12 cellular contexts compared by ENCODE assay signal in the genomic region with DNA sequence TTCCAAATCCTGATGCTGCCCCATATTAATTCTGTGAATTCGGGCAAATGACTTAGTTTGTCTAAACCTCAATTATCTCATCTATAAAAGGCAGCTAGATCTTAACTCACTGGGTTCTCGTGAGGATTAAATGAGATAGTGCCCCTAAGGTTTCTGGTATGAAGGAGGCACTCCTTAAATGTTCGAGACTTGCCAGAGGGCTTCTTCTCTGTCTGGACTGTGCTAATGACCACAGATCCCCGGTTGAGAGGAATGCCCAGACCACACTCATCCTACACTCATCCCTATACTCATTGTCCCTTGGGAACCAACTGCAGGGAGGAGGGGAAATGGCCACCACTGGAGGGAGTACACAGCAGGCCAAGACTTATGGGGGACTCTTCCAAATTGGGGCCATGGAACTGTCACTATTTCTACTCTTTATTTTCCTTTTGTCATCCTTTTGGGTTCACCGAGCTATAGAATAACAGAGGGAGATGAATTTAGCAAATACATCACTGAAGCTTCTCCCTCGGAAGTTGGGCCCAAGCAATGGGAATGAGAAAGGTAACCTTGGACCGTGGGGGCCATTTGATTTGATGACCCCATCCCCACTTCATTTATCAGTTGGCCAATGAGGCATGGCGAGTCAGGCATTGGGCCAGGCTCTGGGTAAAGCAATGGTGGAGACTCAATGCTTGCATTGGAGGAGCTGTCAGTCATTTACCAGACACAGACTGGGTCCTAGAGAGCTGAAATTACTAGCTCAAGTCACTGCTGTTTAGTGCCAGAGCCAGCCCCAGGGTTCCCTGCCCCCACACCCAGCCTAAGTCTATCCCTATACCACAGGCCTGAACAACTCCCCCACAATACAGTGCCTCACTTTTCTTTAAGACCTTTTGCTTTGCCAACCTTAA. TPM values are rescaled to one million over a fixed set of nuclear protein-coding genes. Genes with fewer than 3 reads are reported as not detected.
DNase-seq lines count a peak whose midpoint lies in the region; ATAC-seq and TF ChIP-seq lines count a peak whose summit lies in the region.
"Had no signal": no experiment of that assay in that cellular context is flagged by ENCODE, and none has a peak within 500 bp of the region (broad histone marks: within the 10 kb centered on the region; RNA-seq: fewer than 3 reads in every experiment).

No MANE protein-coding gene starts in this region.

- no peak overlapping the region for H2BK12ac ChIP-seq in mesenchymal stem cell (ENCODE audit: low read length in 2 of 2)

- H2BK15ac ChIP-seq in mesenchymal stem cell (ENCODE audit: low read depth, poor library complexity, severe bottlenecking): no peak overlapping the region

- H3K4me3 Mint-ChIP-seq in activated naive CD8-positive, alpha-beta T cell: no peak overlapping the region
- H3K4me3 Mint-ChIP-seq: CD4-positive, alpha-beta T cell; naive thymus-derived CD8-positive, alpha-beta T cell had no signal

- ATAC-seq in HG03571 (IDR thresholded peaks at IDR 0.05; ENCODE audit: unreplicated experiment): no peak
- ATAC-seq in GM21723 (IDR thresholded peaks at IDR 0.05; ENCODE audit: unreplicated experiment): no peak
- ATAC-seq: naive thymus-derived CD8-positive, alpha-beta T cell; right cardiac atrium had no signal

- H3K23ac ChIP-seq in mesenchymal stem cell (ENCODE audit: low read length in 2 of 2): no peak overlapping the region

- no peaks in the 10 kb centered on the region for H3K27me3 ChIP-seq in mesenchymal stem cell (ENCODE audit: control insufficient read depth in 1 of 2, insufficient read depth in 1 of 2, low read length in 2 of 2)
- no peaks in the 10 kb centered on the region for H3K27me3 ChIP-seq in transverse colon
- H3K27me3 ChIP-seq in spleen (replicated peaks in 1 of 7): peaks cover 0 to 26% (median 15%) of the 10 kb centered on the region in 7 donors

- intact Hi-C loops in transverse colon (cut with DNase I; ENCODE audit: low total_unique reads) (loop anchor here (10.0 kb wide), 1 partner anchor 139 kb away; no protein-coding TSS in a partner anchor), spleen (cut with DNase I; ENCODE audit: low total_unique reads) (no loop called here)

- TF ChIP-seq EP300 in transverse colon (IDR thresholded peaks at IDR 0.05; ENCODE audit: low read depth): no peak

- peaks cover 28% of the 10 kb centered on the region for H3K79me1 ChIP-seq in mesenchymal stem cell (replicated peaks; ENCODE audit: low read length, poor library complexity, severe bottlenecking)

- H3K9me3 ChIP-seq in mesenchymal stem cell (ENCODE audit: control insufficient read depth, low read length) (no peaks in the 10 kb centered on the region), transverse colon (no peaks in the 10 kb centered on the region), spleen (no peaks in the 10 kb centered on the region)

- no peak overlapping the region for H4K91ac ChIP-seq in mesenchymal stem cell (ENCODE audit: low read length)

- in situ Hi-C loops in transverse colon (cut with MboI; ENCODE audit: low pct_ligation_motif_present in 1 of 4, low pct_unique_long_range_greater_than_20kb in 1 of 4, low sequenced_read_pairs in 3 of 4): no loop called here

- TF ChIP-seq POLR2A in transverse colon (IDR thresholded peaks at IDR 0.05): no peak
- no peak for TF ChIP-seq POLR2A in spleen (IDR thresholded peaks at IDR 0.05)

- POLR2A ChIA-PET in HEK293T (lab: Yijun Ruan, JAX): interaction anchor here (0.6 to 0.8 kb wide), 2 partner anchors 16 to 137 kb away, joined by 3 to 4 read pairs; no protein-coding TSS in a partner anchor

- H3K9ac ChIP-seq in mesenchymal stem cell (ENCODE audit: low read length): peak overlapping the region; percentile 6

- no peak overlapping the region for H2BK5ac ChIP-seq in mesenchymal stem cell (ENCODE audit: low read depth, low read length, poor library complexity, severe bottlenecking)

- peaks cover 11% of the 10 kb centered on the region for H3K27me3 Mint-ChIP-seq in activated naive CD8-positive, alpha-beta T cell

- H3K4ac ChIP-seq in mesenchymal stem cell (ENCODE audit: low read depth in 1 of 2, low read length in 2 of 2): no peak overlapping the region

- H3K14ac ChIP-seq in mesenchymal stem cell (ENCODE audit: low read length in 2 of 2): no peak overlapping the region

- no peak overlapping the region for H2AK5ac ChIP-seq in mesenchymal stem cell (ENCODE audit: low read length, severe bottlenecking)

- WGBS in mesenchymal stem cell: 86% methylated on average over 8 of the region's 8 CpGs
- WGBS in transverse colon (ENCODE audit: low coverage in 1 of 2), 2 donors: 95 to 100% methylated on average over 1 to 8 of the region's 8 CpGs
- 92 to 95% (median 93%) methylated on average over 8 of the region's 8 CpGs for WGBS in spleen, 5 donors

- H3K4me1 Mint-ChIP-seq in activated naive CD8-positive, alpha-beta T cell (ENCODE audit: low read depth): peaks cover 29% of the 10 kb centered on the region

- CTCF ChIA-PET in HEK293T (lab: Yijun Ruan, JAX): interaction anchor here (0.5 to 1.3 kb wide), 3 partner anchors 17 to 135 kb away, joined by 3 to 4 read pairs (median 3); no protein-coding TSS in a partner anchor

- no peak overlapping the region for H3K4me3 ChIP-seq in mesenchymal stem cell (ENCODE audit: insufficient read depth in 1 of 2, low read depth in 1 of 2, low read length in 2 of 2)
- H3K4me3 ChIP-seq in transverse colon: no peak overlapping the region
- no peak overlapping the region for H3K4me3 ChIP-seq in spleen

- no peak overlapping the region for H3K27ac ChIP-seq in mesenchymal stem cell (ENCODE audit: low read length, poor library complexity, severe bottlenecking)
- no peak overlapping the region for H3K27ac ChIP-seq in transverse colon
- no peak overlapping the region for H3K27ac ChIP-seq in spleen

- no peak overlapping the region for H3K18ac ChIP-seq in mesenchymal stem cell (ENCODE audit: low read depth in 1 of 2, low read length in 2 of 2)

- DNase-seq in ELF-1 (ENCODE audit: low read depth, low spot score) (peak; percentile 70), HEK293T (ENCODE audit: extremely low spot score) (no peak), mesenchymal stem cell (peak; percentile 69), transverse colon (no peak), spleen (no peak)
- DNase-seq: CD4-positive, alpha-beta T cell; naive thymus-derived CD8-positive, alpha-beta T cell; NCI-H345; right cardiac atrium had no signal

- H3K36me3 Mint-ChIP-seq in activated naive CD8-positive, alpha-beta T cell: peaks cover 26% of the 10 kb centered on the region

- peaks cover 21 to 35% of the 10 kb centered on the region in 2 experiments for H3K36me3 ChIP-seq in mesenchymal stem cell (ENCODE audit: control insufficient read depth in 1 of 2, insufficient read depth in 2 of 2, low read depth in 1 of 2, low read length in 2 of 2)
- H3K36me3 ChIP-seq in transverse colon: peaks cover 0 to 12% (median 5%) of the 10 kb centered on the region in 4 donors
- H3K36me3 ChIP-seq in spleen: peaks cover 0 to 39% (median 7%) of the 10 kb centered on the region in 6 donors

- H3K27ac Mint-ChIP-seq in activated naive CD8-positive, alpha-beta T cell: peak overlapping the region; percentile 13
- H3K27ac Mint-ChIP-seq: CD4-positive, alpha-beta T cell had no signal

- H3K4me1 ChIP-seq in mesenchymal stem cell (ENCODE audit: control insufficient read depth, insufficient read depth, low read depth, low read length): peaks cover 8% of the 10 kb centered on the region
- peaks cover 0 to 13% (median 11%) of the 10 kb centered on the region in 4 donors for H3K4me1 ChIP-seq in transverse colon
- H3K4me1 ChIP-seq in spleen: peaks cover 4 to 29% (median 13%) of the 10 kb centered on the region in 6 donors

- H2AFZ ChIP-seq in mesenchymal stem cell (ENCODE audit: low read depth, low read length): no peak overlapping the region

- H3K9me3 Mint-ChIP-seq in activated naive CD8-positive, alpha-beta T cell (ENCODE audit: low read depth): no peaks in the 10 kb centered on the region
- H3K9me3 Mint-ChIP-seq: CD4-positive, alpha-beta T cell; naive thymus-derived CD8-positive, alpha-beta T cell had no signal

- no peak overlapping the region for H4K8ac ChIP-seq in mesenchymal stem cell (ENCODE audit: low read length)

- H3K4me2 ChIP-seq in mesenchymal stem cell (ENCODE audit: low read length, poor library complexity, severe bottlenecking): no peak overlapping the region

- TF ChIP-seq CTCF in transverse colon (IDR thresholded peaks at IDR 0.05) (no peak), spleen (IDR thresholded peaks at IDR 0.05 in 8 of 11, conservative IDR thresholded peaks at IDR 0.05 in 3 of 11) (no peak)

- no peak overlapping the region for H2BK120ac ChIP-seq in mesenchymal stem cell (ENCODE audit: low read depth, low read length)

TF ChIP-seq in HEK293T, 16 proteins besides CTCF, POLR2A, EP300 and RAD21:
- TF ChIP-seq, protein P1, sequence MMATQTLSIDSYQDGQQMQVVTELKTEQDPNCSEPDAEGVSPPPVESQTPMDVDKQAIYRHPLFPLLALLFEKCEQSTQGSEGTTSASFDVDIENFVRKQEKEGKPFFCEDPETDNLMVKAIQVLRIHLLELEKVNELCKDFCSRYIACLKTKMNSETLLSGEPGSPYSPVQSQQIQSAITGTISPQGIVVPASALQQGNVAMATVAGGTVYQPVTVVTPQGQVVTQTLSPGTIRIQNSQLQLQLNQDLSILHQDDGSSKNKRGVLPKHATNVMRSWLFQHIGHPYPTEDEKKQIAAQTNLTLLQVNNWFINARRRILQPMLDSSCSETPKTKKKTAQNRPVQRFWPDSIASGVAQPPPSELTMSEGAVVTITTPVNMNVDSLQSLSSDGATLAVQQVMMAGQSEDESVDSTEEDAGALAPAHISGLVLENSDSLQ (IDR thresholded peaks at IDR 0.05): peak; percentile 40; the same call in 1 of the 2 replicates
- TF ChIP-seq CTBP1 (IDR thresholded peaks at IDR 0.05; ENCODE audit: borderline replicate concordance): no peak
- TF ChIP-seq SUZ12 (IDR thresholded peaks at IDR 0.05): no peak
- TF ChIP-seq LEF1 (IDR thresholded peaks at IDR 0.05; ENCODE audit: borderline replicate concordance): no peak
- TF ChIP-seq L3MBTL2 (conservative IDR thresholded peaks at IDR 0.05): no peak
- no peak for TF ChIP-seq FOXK2 (IDR thresholded peaks at IDR 0.05)
- TF ChIP-seq ARNT (IDR thresholded peaks at IDR 0.05): no peak
- TF ChIP-seq FOXA1 (IDR thresholded peaks at IDR 0.05): no peak

RNA-seq across cellular contexts. Expression of gene ATF3, which starts 5.1 kb away (rescaled TPM):
- polyA plus RNA-seq in mesenchymal stem cell (2013, experiment 1 of 2): 11.5 TPM
- polyA plus RNA-seq in mesenchymal stem cell (2013, experiment 2 of 2): 9.7 TPM
- total RNA-seq in transverse colon: 10 to 100 TPM in 3 of 4 donors, 1 to 10 TPM in 1; 7.8 to 84.8 (median 46.1) TPM
- 10 to 100 TPM in 3 of 7 donors, 1 to 10 TPM in 4; 1.4 to 31.8 (median 8.3) TPM for total RNA-seq in spleen
- polyA plus RNA-seq in spleen: 10 to 100 TPM in 1 of 3 donors, 1 to 10 TPM in 2; 2.4 to 10.7 (median 4.5) TPM
- polyA plus RNA-seq: naive thymus-derived CD8-positive, alpha-beta T cell had no signal

Comparison
In these comparisons a context has a peak if more than half of its experiments do, and no peak if none do; other contexts are left out.
1. DNase-seq: peak in ELF-1 (single experiment) and mesenchymal stem cell (single experiment); none in HEK293T (single experiment), transverse colon (single experiment) and spleen (single experiment).